ENCODE assay signal across 14 cellular contexts in the genomic region with DNA sequence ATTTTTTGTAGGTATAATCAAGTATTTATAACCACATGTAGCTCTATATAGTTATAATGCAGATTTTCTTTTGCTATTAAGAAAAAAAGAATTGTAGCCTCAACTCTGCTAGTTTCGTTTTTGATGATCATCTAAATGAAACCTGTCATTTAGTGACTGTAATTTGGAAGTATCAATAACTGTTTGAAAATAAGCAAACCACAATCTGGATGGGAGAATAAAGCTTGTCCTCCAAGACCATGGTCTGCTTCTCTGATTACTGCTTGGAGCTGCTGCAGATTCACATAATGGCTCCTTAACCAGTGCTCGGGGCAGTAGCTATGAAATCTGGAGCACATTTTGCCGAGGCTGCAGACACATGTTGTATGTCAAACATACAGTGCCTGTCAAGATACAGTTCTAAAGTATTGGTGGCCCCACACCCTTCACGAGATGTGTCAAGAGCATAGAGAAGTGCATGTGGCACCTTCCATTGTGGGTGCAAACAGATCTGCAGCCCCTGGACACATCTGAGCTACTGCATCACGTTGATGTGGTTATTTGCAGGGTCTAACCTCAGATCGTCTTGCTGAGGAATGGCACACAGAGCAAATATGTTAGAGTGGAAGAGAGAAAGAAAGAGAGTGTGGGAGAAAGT.
DNase-seq lines count a peak whose midpoint lies in the region; ATAC-seq and TF ChIP-seq lines count a peak whose summit lies in the region.
"Had no signal": no experiment of that assay in that cellular context is flagged by ENCODE, and none has a peak within 500 bp of the region (broad histone marks: within the 10 kb centered on the region; RNA-seq: fewer than 3 reads in every experiment).

No MANE protein-coding gene starts in this region.

- peaks cover 11% of the 10 kb centered on the region for H3K9me1 ChIP-seq in IMR-90 (ENCODE audit: insufficient read depth, low read length)

- peak overlapping the region in 1 of 2 donors; percentile 21 for H3K4me3 ChIP-seq in CD4-positive, alpha-beta memory T cell (ENCODE audit: low read length in 2 of 2)
- H3K4me3 ChIP-seq in IMR-90 (ENCODE audit: insufficient read depth, low read depth, low read length), result no peak overlapping the region
- H3K4me3 ChIP-seq: BLaER1 treated with 17β-estradiol and CSF1 and Interleukin-3, amounts not matched to agents 10 nM and 100 nM; HAP-1 had no signal

- H2BK15ac ChIP-seq in IMR-90 (ENCODE audit: low read depth, low read length), result no peak overlapping the region

- no peaks in the 10 kb centered on the region for H4K20me1 ChIP-seq in IMR-90 (ENCODE audit: insufficient read depth, low read length)
- H4K20me1 ChIP-seq: BLaER1 treated with 17β-estradiol and CSF1 and Interleukin-3, amounts not matched to agents 10 nM and 100 nM had no signal

- H4K5ac ChIP-seq in IMR-90 (ENCODE audit: low read depth, low read length), result no peak overlapping the region

- no peaks in the 10 kb centered on the region for H3K36me3 Mint-ChIP-seq in CD4-positive, alpha-beta memory T cell
- no peaks in the 10 kb centered on the region for H3K36me3 Mint-ChIP-seq in central memory CD8-positive, alpha-beta T cell (ENCODE audit: insufficient read depth)
- H3K36me3 Mint-ChIP-seq in natural killer cell, result no peaks in the 10 kb centered on the region

- peaks cover 8 to 18% (median 11%) of the 10 kb centered on the region in 4 donors for H3K4me1 Mint-ChIP-seq in CD4-positive, alpha-beta memory T cell
- H3K4me1 Mint-ChIP-seq in central memory CD8-positive, alpha-beta T cell, result peaks cover 20% of the 10 kb centered on the region
- peaks cover 5 to 8% of the 10 kb centered on the region in 2 donors for H3K4me1 Mint-ChIP-seq in natural killer cell

- H3K18ac ChIP-seq in IMR-90 (ENCODE audit: low read depth, low read length), result no peak overlapping the region

- H3K14ac ChIP-seq in IMR-90 (replicated peaks; ENCODE audit: low read depth, low read length), result no peak overlapping the region; the same call in 1 of the 2 replicates

- H4K91ac ChIP-seq in IMR-90 (ENCODE audit: insufficient read depth, low read depth, low read length), result peak overlapping the region; percentile 9; the same call in 1 of the 2 replicates

- no peak overlapping the region for H2BK20ac ChIP-seq in IMR-90 (ENCODE audit: low read depth, low read length)

- H3K27me3 Mint-ChIP-seq in CD4-positive, alpha-beta memory T cell, result no peaks in the 10 kb centered on the region
- H3K27me3 Mint-ChIP-seq in central memory CD8-positive, alpha-beta T cell, result no peaks in the 10 kb centered on the region
- peaks cover 0 to 2% of the 10 kb centered on the region in 2 donors for H3K27me3 Mint-ChIP-seq in natural killer cell (ENCODE audit: low read depth in 2 of 2)

- H3K9ac ChIP-seq in IMR-90 (ENCODE audit: low read depth, low read length), result no peak overlapping the region
- H3K9ac ChIP-seq: BLaER1 treated with 17β-estradiol and CSF1 and Interleukin-3, amounts not matched to agents 10 nM and 100 nM had no signal

- TF ChIP-seq POLR2A in IMR-90 (IDR thresholded peaks at IDR 0.05; ENCODE audit: low read depth, low read length), result no peak

- H2BK120ac ChIP-seq in IMR-90 (ENCODE audit: low read depth, low read length), result no peak overlapping the region

- H3K56ac ChIP-seq in IMR-90 (ENCODE audit: extremely low read depth, insufficient read depth, low read length), result no peak overlapping the region

- peak overlapping the region; percentile 61 to 86 (median 77) for H3K4me3 Mint-ChIP-seq in CD4-positive, alpha-beta memory T cell
- peak overlapping the region; percentile 67 for H3K4me3 Mint-ChIP-seq in central memory CD8-positive, alpha-beta T cell
- no peak overlapping the region for H3K4me3 Mint-ChIP-seq in natural killer cell

- no peak overlapping the region for H3K27ac ChIP-seq in CD4-positive, alpha-beta memory T cell (ENCODE audit: low read depth, low read length)
- H3K27ac ChIP-seq in IMR-90 (ENCODE audit: insufficient read depth, low read length), result no peak overlapping the region
- H3K27ac ChIP-seq: BLaER1 treated with 17β-estradiol and CSF1 and Interleukin-3, amounts not matched to agents 10 nM and 100 nM had no signal

- TF ChIP-seq CTCF in IMR-90 (conservative IDR thresholded peaks at IDR 0.05; ENCODE audit: low read depth, low read length) (no peak), natural killer cell (IDR thresholded peaks at IDR 0.05) (no peak)

- H2BK5ac ChIP-seq in IMR-90 (ENCODE audit: low read depth, low read length, poor library complexity, severe bottlenecking), result no peak overlapping the region

- no peaks in the 10 kb centered on the region for H3K9me3 ChIP-seq in CD4-positive, alpha-beta memory T cell (ENCODE audit: control insufficient read depth in 1 of 2, low read length in 2 of 2)
- peaks cover 2% of the 10 kb centered on the region; the same call in 1 of the 2 replicates for H3K9me3 ChIP-seq in IMR-90 (ENCODE audit: control insufficient read depth, insufficient read depth, low read length)
- H3K9me3 ChIP-seq: BLaER1 treated with 17β-estradiol and CSF1 and Interleukin-3, amounts not matched to agents 10 nM and 100 nM; Caco-2; HAP-1 had no signal

- H3K4ac ChIP-seq in IMR-90 (ENCODE audit: low read depth, low read length), result peak overlapping the region; percentile 4; the same call in 1 of the 2 replicates

- dilution Hi-C loops in IMR-90 (cut with HindIII; ENCODE audit: low sequenced_read_pairs, unreplicated experiment), result no loop called here

- intact Hi-C loops in CD4-positive, alpha-beta memory T cell (cut with micrococcal nuclease), result no loop called here
- intact Hi-C loops in IMR-90 (cut with micrococcal nuclease) (loop anchor here (5.0 kb wide), 1 partner anchor 69 kb away; no protein-coding TSS in a partner anchor), natural killer cell (cut with micrococcal nuclease) (no loop called here)

- peak overlapping the region; percentile 18 for H2AFZ ChIP-seq in IMR-90 (replicated peaks; ENCODE audit: low read length, poor library complexity)

- H3K27ac Mint-ChIP-seq in CD4-positive, alpha-beta memory T cell, result peak overlapping the region in 3 of 7 donors; percentile 24 to 63 (median 35)
- H3K27ac Mint-ChIP-seq in central memory CD8-positive, alpha-beta T cell (ENCODE audit: low read depth), result peak overlapping the region; percentile 3
- H3K27ac Mint-ChIP-seq in natural killer cell, result no peak overlapping the region

- H2AK9ac ChIP-seq in IMR-90 (replicated peaks; ENCODE audit: low read depth, low read length, poor library complexity), result no peak overlapping the region

- H3K36me3 ChIP-seq in CD4-positive, alpha-beta memory T cell (ENCODE audit: insufficient read depth, low read length), result no peaks in the 10 kb centered on the region
- no peaks in the 10 kb centered on the region for H3K36me3 ChIP-seq in IMR-90 (ENCODE audit: control insufficient read depth, insufficient read depth, low read length)
- H3K36me3 ChIP-seq: BLaER1 treated with 17β-estradiol and CSF1 and Interleukin-3, amounts not matched to agents 10 nM and 100 nM; HAP-1 had no signal

- H3K9me3 Mint-ChIP-seq in CD4-positive, alpha-beta memory T cell, result no peaks in the 10 kb centered on the region
- no peaks in the 10 kb centered on the region for H3K9me3 Mint-ChIP-seq in central memory CD8-positive, alpha-beta T cell
- H3K9me3 Mint-ChIP-seq in natural killer cell, result no peaks in the 10 kb centered on the region

- ATAC-seq in IMR-90 (ENCODE audit: low read depth), result no peak
- ATAC-seq in central memory CD8-positive, alpha-beta T cell (replicated peaks; ENCODE audit: extremely low read depth, poor library complexity, severe bottlenecking), result peak; percentile 89
- peak; percentile 49 to 91 (median 83) for ATAC-seq in natural killer cell
- no peak for ATAC-seq in GM21423 (IDR thresholded peaks at IDR 0.05; ENCODE audit: unreplicated experiment)
- ATAC-seq in HG02885 (IDR thresholded peaks at IDR 0.05; ENCODE audit: poor library complexity, unreplicated experiment), result no peak
- ATAC-seq: Panc1 had no signal

- in situ Hi-C loops in IMR-90 (cut with MboI; ENCODE audit: low sequenced_read_pairs), result no loop called here

- no peak overlapping the region for H3K4me2 ChIP-seq in IMR-90 (ENCODE audit: low read depth, low read length)
- H3K4me2 ChIP-seq: BLaER1 treated with 17β-estradiol and CSF1 and Interleukin-3, amounts not matched to agents 10 nM and 100 nM had no signal

- H2AK5ac ChIP-seq in IMR-90 (ENCODE audit: low read depth, low read length), result no peak overlapping the region

- no peak for DNase-seq in CD4-positive, alpha-beta memory T cell
- no peak for DNase-seq in IMR-90
- DNase-seq in central memory CD8-positive, alpha-beta T cell (ENCODE audit: low spot score in 2 of 2), result peak in 1 of 2 donors; percentile 22
- no peak for DNase-seq in natural killer cell
- DNase-seq in SHP77 (lab: John Stamatoyannopoulos, UW), result no peak
- DNase-seq: Caco-2, NCI-H1105, NCI-H2081, NCI-H446 treated with DMSO at 0.1 percent for 48 hours had no signal

- H3K27me3 ChIP-seq in CD4-positive, alpha-beta memory T cell (ENCODE audit: insufficient read depth, low read length), result no peaks in the 10 kb centered on the region
- no peaks in the 10 kb centered on the region for H3K27me3 ChIP-seq in IMR-90 (ENCODE audit: control insufficient read depth, insufficient read depth, low read length)
- H3K27me3 ChIP-seq: BLaER1 treated with 17β-estradiol and CSF1 and Interleukin-3, amounts not matched to agents 10 nM and 100 nM had no signal

- CTCF ChIA-PET in CD4-positive, alpha-beta memory T cell (lab: Charles Lee; ENCODE audit: partially characterized antibody), result interaction anchor here (1.1 to 1.8 kb wide), 3 partner anchors 16 to 81 kb away, joined by 3 to 5 read pairs (median 3); no protein-coding TSS in a partner anchor
- CTCF ChIA-PET in IMR-90 (lab: Yijun Ruan, JAX), result interaction anchor here (1.1 kb wide), 1 partner anchor 81 kb away, joined by 3 read pairs; no protein-coding TSS in a partner anchor

- WGBS in IMR-90 (ENCODE audit: extremely low coverage in 2 of 2, insufficient read length in 1 of 2), 2 experiments, result 70% methylated on average over 2 of the region's 6 CpGs; no CpG with 5 or more reads in 1 of the 2 experiments

- no peak for TF ChIP-seq RAD21 in IMR-90 (IDR thresholded peaks at IDR 0.05; ENCODE audit: low read length)

- POLR2A ChIA-PET in CD4-positive, alpha-beta memory T cell (lab: Charles Lee; ENCODE audit: partially characterized antibody), result interaction anchor here (0.8 to 1.2 kb wide), 5 partner anchors 10 to 50 kb away, joined by 3 to 5 read pairs (median 4); no protein-coding TSS in a partner anchor
- POLR2A ChIA-PET in IMR-90 (lab: Charles Lee; ENCODE audit: unreplicated experiment), result interaction anchor here (0.5 kb wide), 1 partner anchor 10 kb away, joined by 3 read pairs; no protein-coding TSS in a partner anchor

- peaks cover 15% of the 10 kb centered on the region for H3K4me1 ChIP-seq in CD4-positive, alpha-beta memory T cell (ENCODE audit: insufficient read depth, low read length)
- H3K4me1 ChIP-seq in IMR-90 (ENCODE audit: control insufficient read depth, insufficient read depth, low read length), result peaks cover 11% of the 10 kb centered on the region
- H3K4me1 ChIP-seq: BLaER1 treated with 17β-estradiol and CSF1 and Interleukin-3, amounts not matched to agents 10 nM and 100 nM; Caco-2; HAP-1 had no signal

- H3K23ac ChIP-seq in IMR-90 (ENCODE audit: low read depth, low read length), result no peak overlapping the region

- no TSS peak for BruUV-seq in IMR-90 (replicated peaks; lab: Mats Ljungman, UMichigan)

- no peaks in the 10 kb centered on the region for H3K79me1 ChIP-seq in IMR-90 (ENCODE audit: low read depth in 1 of 2, low read length in 2 of 2)

- no peak overlapping the region for H4K8ac ChIP-seq in IMR-90 (ENCODE audit: low read depth in 2 of 2, low read length in 2 of 2)

Comparison
In these comparisons a context has a peak if more than half of its experiments do, and no peak if none do; other contexts are left out.
1. ATAC-seq: peak in central memory CD8-positive, alpha-beta T cell (single experiment) and natural killer cell (3 of 3); none in IMR-90 (single experiment), GM21423 (single experiment) and HG02885 (single experiment).